ENCODE assay signal across 4 cellular contexts in the genomic region with DNA sequence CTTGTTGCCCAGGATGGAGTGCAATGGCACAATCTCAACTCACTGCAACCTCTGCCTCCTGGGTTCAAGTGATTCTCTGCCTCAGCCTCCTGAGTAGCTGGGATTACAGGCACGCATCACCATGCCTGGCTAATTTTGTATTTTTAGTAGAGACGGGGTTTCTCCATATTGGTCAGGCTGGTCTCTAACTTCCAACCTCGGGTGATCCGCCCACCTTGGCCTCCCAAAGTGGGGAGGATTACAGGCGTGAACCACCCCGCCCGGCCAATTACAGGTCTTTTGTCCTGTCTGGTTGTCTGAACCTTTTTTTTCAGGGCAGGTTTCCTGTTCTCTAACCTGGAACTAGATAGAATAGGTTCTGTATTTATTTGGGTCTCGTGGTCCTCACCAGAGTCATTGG. TPM values are rescaled to one million over a fixed set of nuclear protein-coding genes. Genes with fewer than 3 reads are reported as not detected.
"Had no signal": no experiment of that assay in that cellular context is flagged by ENCODE, and none has a peak within 500 bp of the region (broad histone marks: within the 10 kb centered on the region; RNA-seq: fewer than 3 reads in every experiment).

No MANE protein-coding gene starts in this region.

RNA-seq across cellular contexts. Expression of gene CSH2, which starts 17.1 kb away (rescaled TPM):
- total RNA-seq: LHCN-M2, M059J, MCF 10A, NCI-H460 had no signal

RNA-seq across cellular contexts. Expression of gene GH2, which starts 25.3 kb away (rescaled TPM):
- total RNA-seq: LHCN-M2, M059J, MCF 10A, NCI-H460 had no signal
